In genomic region chr17:4788807-4789700, GRCh38 we compare ENCODE assay signal across 8 cellular contexts. TPM values are rescaled to one million over a fixed set of nuclear protein-coding genes. Genes with fewer than 3 reads are reported as not detected.
DNase-seq lines count a peak whose midpoint lies in the region; ATAC-seq, FAIRE-seq and TF ChIP-seq lines count a peak whose summit lies in the region.

GLTPD2 (plus strand) TSS chr17:4788964; CDS start chr17:4789012, 48 bp downstream.

- ATAC-seq in HG02759 (IDR thresholded peaks at IDR 0.05; ENCODE audit: unreplicated experiment): no peak
- no peak for ATAC-seq in GM19463 (IDR thresholded peaks at IDR 0.05; ENCODE audit: unreplicated experiment)
- no peak for ATAC-seq in GM19324 (IDR thresholded peaks at IDR 0.05; ENCODE audit: low FRiP score, unreplicated experiment)

- no peak for TF ChIP-seq POLR2A in GM12892 (IDR thresholded peaks at IDR 0.05; ENCODE audit: low read depth, low read length)

- no peaks in the 10 kb centered on the region for H3K4me1 ChIP-seq in colonic mucosa
- peaks cover 5 to 32% of the 10 kb centered on the region in 2 donors for H3K4me1 ChIP-seq in muscle layer of duodenum (ENCODE audit: control insufficient read depth in 1 of 2, insufficient read depth in 2 of 2, low read length in 2 of 2)

- no peaks in the 10 kb centered on the region for H3K9me3 ChIP-seq in colonic mucosa
- H3K9me3 ChIP-seq in muscle layer of duodenum (ENCODE audit: control insufficient read depth in 1 of 2, low read length in 2 of 2): no peaks in the 10 kb centered on the region

- FAIRE-seq in GM12892 (lab: Jason Lieb, UNC): peak; percentile 44

- H3K27me3 ChIP-seq in colonic mucosa (peaks cover 5% of the 10 kb centered on the region), muscle layer of duodenum (ENCODE audit: low read depth, low read length) (peaks cover 2% of the 10 kb centered on the region)

- peak within 1 kb of the TSS; percentile 66 for H3K4me3 ChIP-seq in Jurkat, Clone E6-1 (ENCODE audit: low read length)
- H3K4me3 ChIP-seq in colonic mucosa: peak within 1 kb of the TSS; percentile 58
- H3K4me3 ChIP-seq in muscle layer of duodenum (ENCODE audit: low read depth in 1 of 2, low read length in 2 of 2): peak within 1 kb of the TSS; percentile 68 to 84

- H3K27ac ChIP-seq in colonic mucosa (peak within 1 kb of the TSS; percentile 94), muscle layer of duodenum (ENCODE audit: low read length) (peak within 1 kb of the TSS; percentile 23)

- DNase-seq in GM12892 (ENCODE audit: insufficient read length) (no peak), colonic mucosa (no peak), GM13977 (ENCODE audit: low spot score) (no peak)
- no peak for DNase-seq in Jurkat, Clone E6-1 (ENCODE audit: low read depth, low spot score)

- H3K36me3 ChIP-seq in colonic mucosa: no peaks in the 10 kb centered on the region
- no peaks in the 10 kb centered on the region for H3K36me3 ChIP-seq in muscle layer of duodenum (ENCODE audit: control insufficient read depth in 1 of 2, insufficient read depth in 2 of 2, low read length in 2 of 2)

- peak within 1 kb of the TSS; percentile 77 to 82 for H3K9ac ChIP-seq in colonic mucosa (ENCODE audit: low read depth in 2 of 2, low read length in 2 of 2)

- intact Hi-C loops in colonic mucosa (cut with DNase I): loop anchor here (2.0 to 5.0 kb wide), 2 partner anchors 57 to 100 kb away; partner anchors contain the start of gene MED11

- in situ Hi-C loops in GM13977 (cut with MboI; ENCODE audit: low pct_unique_long_range_greater_than_20kb, low sequenced_read_pairs, unreplicated experiment): no loop called here

- TF ChIP-seq CTCF in colonic mucosa (IDR thresholded peaks at IDR 0.05): no peak
- TF ChIP-seq CTCF in GM13977 (IDR thresholded peaks at IDR 0.05; ENCODE audit: extremely low read depth, insufficient read depth, missing control alignments): no peak

RNA-seq across cellular contexts. Expression of gene GLTPD2, which starts in this region (rescaled TPM):
- polyA plus RNA-seq in GM12892 (2012; ENCODE audit: missing spikeins): not detected
- not detected for polyA plus RNA-seq in Jurkat, Clone E6-1 (2012; ENCODE audit: insufficient read depth, insufficient read length)
- under 1 TPM; 0.35 to 0.40 TPM for total RNA-seq in colonic mucosa
